9 cellular contexts compared by ENCODE assay signal in genomic region chr16:54287018-54287757, GRCh38. TPM values are rescaled to one million over a fixed set of nuclear protein-coding genes. Genes with fewer than 3 reads are reported as not detected.
DNase-seq lines count a peak whose midpoint lies in the region; ATAC-seq and TF ChIP-seq lines count a peak whose summit lies in the region.
"Had no signal": no experiment of that assay in that cellular context is flagged by ENCODE, and none has a peak within 500 bp of the region (broad histone marks: within the 10 kb centered on the region; RNA-seq: fewer than 3 reads in every experiment).

No MANE protein-coding gene starts in this region.

- CTCF ChIA-PET in activated naive CD4-positive, alpha-beta T cell treated with anti-CD3 and anti-CD28 coated beads, Interleukin-2, amount 10 ng/mL, durations not matched to agents 7 days and 5 days (lab: Charles Lee) = interaction anchor here (0.9 kb wide), 2 partner anchors 649 to 738 kb away, joined by 3 read pairs; no protein-coding TSS in a partner anchor
- CTCF ChIA-PET in MCF 10A (lab: Yijun Ruan, JAX) = interaction anchor here (0.7 to 1.5 kb wide), 5 partner anchors 54 to 514 kb away, joined by 3 to 5 read pairs (median 3); no protein-coding TSS in a partner anchor

- H3K4me3 Mint-ChIP-seq in activated naive CD4-positive, alpha-beta T cell treated with anti-CD3 and anti-CD28 coated beads, Interleukin-2, amount 10 ng/mL, durations not matched to agents 7 days and 5 days = no peak overlapping the region
- peak overlapping the region; percentile 94 for H3K4me3 Mint-ChIP-seq in MCF 10A (ENCODE audit: unreplicated experiment)

- H3K4me1 ChIP-seq in lower lobe of right lung (peaks cover 20% of the 10 kb centered on the region), upper lobe of right lung (peaks cover 14% of the 10 kb centered on the region)

- H3K27me3 ChIP-seq in lower lobe of right lung (ENCODE audit: low read depth) (peaks cover 96% of the 10 kb centered on the region), upper lobe of right lung (peaks cover 76% of the 10 kb centered on the region)

- H3K36me3 ChIP-seq in lower lobe of right lung = no peaks in the 10 kb centered on the region
- no peaks in the 10 kb centered on the region for H3K36me3 ChIP-seq in upper lobe of right lung

- H3K9me3 ChIP-seq in lower lobe of right lung = no peaks in the 10 kb centered on the region
- no peaks in the 10 kb centered on the region for H3K9me3 ChIP-seq in upper lobe of right lung

- no peaks in the 10 kb centered on the region for H3K9me3 Mint-ChIP-seq in activated naive CD4-positive, alpha-beta T cell treated with anti-CD3 and anti-CD28 coated beads, Interleukin-2, amount 10 ng/mL, durations not matched to agents 7 days and 5 days
- H3K9me3 Mint-ChIP-seq in activated naive CD4-positive, alpha-beta T cell treated with anti-CD3 and anti-CD28 coated beads, Interleukin-2, amount 50 U/mL, for 72 hours = no peaks in the 10 kb centered on the region
- H3K9me3 Mint-ChIP-seq in MCF 10A (ENCODE audit: unreplicated experiment) = no peaks in the 10 kb centered on the region

- H3K27ac ChIP-seq in lower lobe of right lung = peak overlapping the region; percentile 84
- H3K27ac ChIP-seq in upper lobe of right lung = peak overlapping the region; percentile 82

- H3K4me3 ChIP-seq in lower lobe of right lung = peak overlapping the region; percentile 60
- peak overlapping the region; percentile 60 for H3K4me3 ChIP-seq in upper lobe of right lung

- DNase-seq in activated naive CD4-positive, alpha-beta T cell treated with anti-CD3 and anti-CD28 coated beads, Interleukin-2, amount 10 ng/mL, durations not matched to agents 7 days and 5 days = no peak
- no peak for DNase-seq in activated naive CD4-positive, alpha-beta T cell treated with anti-CD3 and anti-CD28 coated beads, Interleukin-2, amount 50 U/mL, for 72 hours (ENCODE audit: low spot score in 2 of 2)
- DNase-seq in MCF 10A (ENCODE audit: unreplicated experiment) = no peak
- DNase-seq in lower lobe of right lung = peak; percentile 86
- DNase-seq in upper lobe of right lung = peak; percentile 77
- DNase-seq in COLO668 (lab: John Stamatoyannopoulos, UW; ENCODE audit: unreplicated experiment) = no peak
- DNase-seq in DMS153 (lab: John Stamatoyannopoulos, UW) = no peak
- DNase-seq in hepatic stellate cell (ENCODE audit: low spot score) = no peak
- DNase-seq: central memory CD4-positive, alpha-beta T cell had no signal

- peaks cover 98% of the 10 kb centered on the region for H3K27me3 Mint-ChIP-seq in activated naive CD4-positive, alpha-beta T cell treated with anti-CD3 and anti-CD28 coated beads, Interleukin-2, amount 10 ng/mL, durations not matched to agents 7 days and 5 days
- H3K27me3 Mint-ChIP-seq in MCF 10A (ENCODE audit: insufficient read depth, unreplicated experiment) = no peaks in the 10 kb centered on the region

- intact Hi-C loops in MCF 10A (cut with micrococcal nuclease) (loop anchor here (2.0 to 10.0 kb wide), 3 partner anchors 94 to 736 kb away; no protein-coding TSS in a partner anchor), lower lobe of right lung (cut with DNase I) (no loop called here), upper lobe of right lung (cut with DNase I) (no loop called here)

- POLR2A ChIA-PET in MCF 10A (lab: Yijun Ruan, JAX) = interaction anchor here (0.5 to 11.8 kb wide), 20 partner anchors 10 to 642 kb away, joined by 3 to 352 read pairs (median 6); partner anchors contain the start of gene IRX5

- no peak for ATAC-seq in activated naive CD4-positive, alpha-beta T cell treated with anti-CD3 and anti-CD28 coated beads, Interleukin-2, amount 50 U/mL, for 72 hours
- peak; percentile 8 to 11 for ATAC-seq in lower lobe of right lung
- ATAC-seq in upper lobe of right lung = peak; percentile 0

- H3K36me3 Mint-ChIP-seq in activated naive CD4-positive, alpha-beta T cell treated with anti-CD3 and anti-CD28 coated beads, Interleukin-2, amount 10 ng/mL, durations not matched to agents 7 days and 5 days = peaks cover 10% of the 10 kb centered on the region
- peaks cover 4 to 5% of the 10 kb centered on the region in 2 donors for H3K36me3 Mint-ChIP-seq in activated naive CD4-positive, alpha-beta T cell treated with anti-CD3 and anti-CD28 coated beads, Interleukin-2, amount 50 U/mL, for 72 hours
- H3K36me3 Mint-ChIP-seq in MCF 10A (ENCODE audit: insufficient read depth, unreplicated experiment) = peaks cover 42% of the 10 kb centered on the region

- BruUV-seq in MCF 10A (replicated peaks; lab: Mats Ljungman, UMichigan) = TSS peak; percentile 4

- H3K4me1 Mint-ChIP-seq in activated naive CD4-positive, alpha-beta T cell treated with anti-CD3 and anti-CD28 coated beads, Interleukin-2, amount 10 ng/mL, durations not matched to agents 7 days and 5 days = peaks cover 25% of the 10 kb centered on the region
- H3K4me1 Mint-ChIP-seq in MCF 10A (ENCODE audit: insufficient read depth, unreplicated experiment) = peaks cover 1% of the 10 kb centered on the region

- peak overlapping the region; percentile 28 for H3K27ac Mint-ChIP-seq in activated naive CD4-positive, alpha-beta T cell treated with anti-CD3 and anti-CD28 coated beads, Interleukin-2, amount 10 ng/mL, durations not matched to agents 7 days and 5 days
- H3K27ac Mint-ChIP-seq in activated naive CD4-positive, alpha-beta T cell treated with anti-CD3 and anti-CD28 coated beads, Interleukin-2, amount 50 U/mL, for 72 hours = peak overlapping the region in 1 of 2 donors; percentile 68
- peak overlapping the region; percentile 54 for H3K27ac Mint-ChIP-seq in MCF 10A (ENCODE audit: low read depth, unreplicated experiment)

- TF ChIP-seq CTCF in MCF 10A (IDR thresholded peaks at IDR 0.05; ENCODE audit: unreplicated experiment) = no peak
- no peak for TF ChIP-seq CTCF in lower lobe of right lung (IDR thresholded peaks at IDR 0.05)
- TF ChIP-seq CTCF in upper lobe of right lung (IDR thresholded peaks at IDR 0.05) = no peak

RNA-seq across cellular contexts. Expression of gene IRX3, which starts 0.6 kb away (rescaled TPM):
- total RNA-seq in activated naive CD4-positive, alpha-beta T cell treated with anti-CD3 and anti-CD28 coated beads, Interleukin-2, amount 50 U/mL, for 72 hours = not detected
- total RNA-seq in MCF 10A (2022) (15.7 and 17.6 TPM in 2 replicates), lower lobe of right lung (108 TPM), upper lobe of right lung (89.2 TPM)

Comparison
In these comparisons a context has a peak if more than half of its experiments do, and no peak if none do; other contexts are left out.
1. DNase-seq: peak in lower lobe of right lung (single experiment) and upper lobe of right lung (single experiment); none in activated naive CD4-positive, alpha-beta T cell treated with anti-CD3 and anti-CD28 coated beads, Interleukin-2, amount 10 ng/mL, durations not matched to agents 7 days and 5 days (single experiment), activated naive CD4-positive, alpha-beta T cell treated with anti-CD3 and anti-CD28 coated beads, Interleukin-2, amount 50 U/mL, for 72 hours (0 of 2), MCF 10A (single experiment), COLO668 (single experiment), DMS153 (single experiment) and hepatic stellate cell (single experiment).
2. ATAC-seq: peak in lower lobe of right lung (2 of 2) and upper lobe of right lung (single experiment); none in activated naive CD4-positive, alpha-beta T cell treated with anti-CD3 and anti-CD28 coated beads, Interleukin-2, amount 50 U/mL, for 72 hours (0 of 2).
3. RNA of gene IRX3, which starts 0.6 kb away (total RNA-seq): 108 TPM in lower lobe of right lung (single experiment), 89.2 TPM in upper lobe of right lung (single experiment) and 15.7 to 17.6 TPM in MCF 10A; not detected in activated naive CD4-positive, alpha-beta T cell treated with anti-CD3 and anti-CD28 coated beads, Interleukin-2, amount 50 U/mL, for 72 hours; every median in the first group is over 10 times any median in the second.